Comparison of ENCODE assay signal across 1 cellular context in genomic region chr18:54224379-54225014, GRCh38.
TF ChIP-seq lines count a peak whose summit lies in the region.

Gene MBD2, minus strand, starts transcription at chr18:54224669. Its CDS starts 110 bp downstream, at chr18:54224559.

TF ChIP-seq in GM12878, 131 proteins besides CTCF, POLR2A, EP300 and RAD21 (continued from another document and continues in another):
- TF ChIP-seq ZNF687 (IDR thresholded peaks at IDR 0.05) (peak; percentile 54; the same call in 1 of the 2 replicates), RFX5 (IDR thresholded peaks at IDR 0.05; ENCODE audit: low read depth, low read length) (no peak), ZNF24 (IDR thresholded peaks at IDR 0.05) (peak; percentile 57; the same call in 1 of the 2 replicates), E4F1 (IDR thresholded peaks at IDR 0.05; ENCODE audit: borderline replicate concordance, partially characterized antibody) (no peak), RELB (IDR thresholded peaks at IDR 0.05; ENCODE audit: low read depth) (peak; percentile 64; the same call in 1 of the 2 replicates), STAT1 (conservative IDR thresholded peaks at IDR 0.05) (peak; percentile 92; the same call in 1 of the 2 replicates), ZBTB4 (CRISPR knock-in tag; IDR thresholded peaks at IDR 0.05) (no peak), SREBF2 (IDR thresholded peaks at IDR 0.05; ENCODE audit: low read length) (no peak), ESRRA (IDR thresholded peaks at IDR 0.05; ENCODE audit: low read length) (no peak; the same call in 1 of the 2 replicates), YY1 (IDR thresholded peaks at IDR 0.05; ENCODE audit: low read depth, low read length) (peak; percentile 98), CHD1 (IDR thresholded peaks at IDR 0.05; ENCODE audit: low read depth, low read length) (no peak), ZBTB11 (CRISPR knock-in tag; IDR thresholded peaks at IDR 0.05) (no peak), POLR2AphosphoS2 (IDR thresholded peaks at IDR 0.05; ENCODE audit: low read depth, low read length) (no peak), BCL11A (IDR thresholded peaks at IDR 0.05; ENCODE audit: low read depth, low read length) (no peak), ATF7 (IDR thresholded peaks at IDR 0.05; ENCODE audit: low read depth) (peak; percentile 53; the same call in 1 of the 2 replicates), CEBPZ (IDR thresholded peaks at IDR 0.05; ENCODE audit: low read depth, low read length) (no peak), ZBTB40 (IDR thresholded peaks at IDR 0.05; ENCODE audit: borderline replicate concordance) (0 out of 2 replicates have a peak, but pooled peaks have one; percentile 15), HDAC2 (IDR thresholded peaks at IDR 0.05) (no peak), MYC (IDR thresholded peaks at IDR 0.05; ENCODE audit: insufficient read depth, insufficient read length, insufficient replicate concordance, low read length, severe bottlenecking) (no peak), SMARCA5 (IDR thresholded peaks at IDR 0.05) (no peak), NFYA (IDR thresholded peaks at IDR 0.05; ENCODE audit: borderline replicate concordance, low read depth, low read length) (no peak), ETV6 (conservative IDR thresholded peaks at IDR 0.05 in 1 of 2, IDR thresholded peaks at IDR 0.05 in 1 of 2; ENCODE audit: borderline replicate concordance in 1 of 2, low read depth in 1 of 2) (0 out of 4 replicates have a peak, but pooled peaks of 1 of the 2 experiments have one; percentile 29), KLF5 (IDR thresholded peaks at IDR 0.05; ENCODE audit: partially characterized antibody) (peak; percentile 71), MXI1 (IDR thresholded peaks at IDR 0.05; ENCODE audit: low read depth, low read length) (peak; percentile 76)
